ENCODE assay signal across 18 cellular contexts in the genomic region with DNA sequence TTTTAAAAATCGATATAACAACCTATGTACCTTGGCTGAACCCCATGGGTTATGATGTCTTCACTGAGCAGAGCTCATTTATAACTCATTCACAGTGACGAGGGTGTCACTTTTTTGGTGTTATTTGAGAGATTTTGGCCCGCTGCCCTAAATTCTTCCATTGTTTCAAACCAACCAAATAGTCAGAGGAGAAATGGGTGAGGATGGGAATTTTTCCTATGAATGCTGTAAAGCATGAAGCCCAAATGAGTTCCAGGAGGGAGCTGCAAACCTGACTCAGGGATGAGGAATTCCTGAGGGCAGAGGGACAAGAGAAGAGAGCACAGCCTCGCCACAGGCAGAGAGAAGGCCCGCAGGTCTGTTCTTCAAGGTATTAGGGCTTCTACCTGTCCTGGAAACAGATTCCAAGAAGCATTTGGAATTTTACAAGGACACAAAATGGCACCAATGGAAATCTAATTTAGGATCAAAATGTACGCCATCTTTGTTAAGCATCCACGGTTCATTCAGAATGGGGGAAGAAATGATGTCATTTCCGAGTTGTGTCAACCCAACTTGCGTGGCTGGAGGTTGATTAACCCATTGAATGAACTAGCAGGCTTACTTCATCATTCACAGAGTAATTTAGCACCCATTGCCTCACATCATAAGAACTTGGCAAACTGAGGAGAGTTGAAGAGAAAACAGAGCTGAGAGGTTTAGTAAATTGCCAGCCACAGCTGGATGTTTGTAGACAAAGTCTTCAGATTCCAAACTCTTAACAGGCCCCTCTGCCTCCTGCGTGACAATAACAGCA.
DNase-seq lines count a peak whose midpoint lies in the region; ATAC-seq and TF ChIP-seq lines count a peak whose summit lies in the region.
"Had no signal": no experiment of that assay in that cellular context is flagged by ENCODE, and none has a peak within 500 bp of the region (broad histone marks: within the 10 kb centered on the region; RNA-seq: fewer than 3 reads in every experiment).

No MANE protein-coding gene starts in this region.

- no peak for TF ChIP-seq CTCF in AG10803 (conservative IDR thresholded peaks at IDR 0.05; ENCODE audit: low read length)
- TF ChIP-seq CTCF in astrocyte of the spinal cord (IDR thresholded peaks at IDR 0.05; ENCODE audit: low read depth, low read length), result no peak

- ATAC-seq in GM21423 (IDR thresholded peaks at IDR 0.05; ENCODE audit: unreplicated experiment) (no peak), GM19452 (IDR thresholded peaks at IDR 0.05; ENCODE audit: unreplicated experiment) (no peak), esophagus mucosa (no peak)
- ATAC-seq: activated naive CD8-positive, alpha-beta T cell treated with anti-CD3 and anti-CD28 coated beads, Interleukin-2, amount 50 U/mL, for 24 hours had no signal

- H3K4me3 ChIP-seq in AG10803 (ENCODE audit: low read length), result no peak overlapping the region
- no peak overlapping the region for H3K4me3 ChIP-seq in astrocyte of the spinal cord (ENCODE audit: low read depth, low read length)
- H3K4me3 ChIP-seq: MG63, smooth muscle cell had no signal

- DNase-seq in AG10803 (ENCODE audit: low read depth), result peak; percentile 81
- peak; percentile 40 for DNase-seq in HS-5 (ENCODE audit: low read depth)
- DNase-seq in astrocyte of the spinal cord (ENCODE audit: low read depth, low spot score), result peak; percentile 54
- DNase-seq in iPS-NIHi11 (ENCODE audit: low spot score), result peak; percentile 42
- no peak for DNase-seq in middle frontal gyrus (ENCODE audit: extremely low spot score, low spot score)
- DNase-seq: activated naive CD8-positive, alpha-beta T cell treated with anti-CD3 and anti-CD28 coated beads, Interleukin-2, amount 50 U/mL, for 24 hours; activated T-cell treated with anti-CD3 and anti-CD28 coated beads, Interleukin-2, amount 50 U/mL, for 48 hours; cortex of kidney; foreskin melanocyte; HCEC 1CT; MG63; NCI-H2107; NCI-H82; T1000 had no signal

- in situ Hi-C loops in astrocyte of the spinal cord (cut with HindIII; ENCODE audit: low sequenced_read_pairs), result no loop called here
